13 cellular contexts compared by ENCODE assay signal in the genomic region with DNA sequence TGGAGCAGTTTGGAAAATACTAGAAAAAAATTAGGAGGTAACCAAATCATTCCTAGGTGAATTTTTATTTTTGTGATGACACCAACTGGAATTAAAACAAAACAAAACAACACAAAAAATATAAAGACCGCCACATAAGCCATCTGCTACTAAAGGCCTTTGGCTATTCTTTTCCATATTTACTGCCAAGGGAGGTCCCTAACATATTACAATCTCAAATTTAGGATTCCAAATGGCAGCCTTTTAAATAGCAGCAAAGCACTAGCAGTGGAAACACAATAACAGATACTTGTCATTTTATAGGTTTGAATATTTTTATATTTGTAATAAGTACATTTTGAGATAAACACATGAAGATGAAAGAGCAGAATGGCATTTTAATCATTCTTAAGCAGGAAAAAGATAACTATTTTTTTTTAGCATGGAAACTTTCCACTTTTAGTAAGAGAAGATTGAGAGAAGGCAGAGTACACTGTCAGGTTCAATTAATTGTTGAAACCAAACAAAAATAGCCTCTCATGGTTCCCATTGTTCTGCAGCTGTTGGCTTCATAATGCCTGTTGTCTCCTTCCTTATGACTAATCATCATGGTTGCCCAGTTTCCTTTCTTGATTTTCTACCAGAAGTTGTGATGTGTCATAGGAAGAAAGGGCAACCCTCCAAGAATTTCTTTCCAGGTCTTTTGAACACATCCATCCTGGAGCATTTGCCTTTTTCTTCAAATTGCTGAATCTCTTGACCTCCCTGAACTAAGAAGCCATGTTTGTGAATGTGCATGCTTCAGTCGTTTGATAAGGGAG.
A peak's percentile ranks its signal among the peaks of the same experiment; 100 is the strongest.
DNase-seq lines count a peak whose midpoint lies in the region; ATAC-seq and TF ChIP-seq lines count a peak whose summit lies in the region.
"Had no signal": no experiment of that assay in that cellular context is flagged by ENCODE, and none has a peak within 500 bp of the region (broad histone marks: within the 10 kb centered on the region; RNA-seq: fewer than 3 reads in every experiment).

No MANE protein-coding gene starts in this region.

- H3K4me3 ChIP-seq in esophagus muscularis mucosa (no peak overlapping the region), vagina (no peak overlapping the region), lower lobe of right lung (no peak overlapping the region)

- H3K4me1 Mint-ChIP-seq in activated T-cell treated with anti-CD3 and anti-CD28 coated beads, Interleukin-2, amount 50 U/mL, for 72 hours (ENCODE audit: low read depth): no peaks in the 10 kb centered on the region
- H3K4me1 Mint-ChIP-seq: activated naive CD4-positive, alpha-beta T cell treated with anti-CD3 and anti-CD28 coated beads, Interleukin-2, amount 50 U/mL, for 24 hours had no signal

- H3K4me3 Mint-ChIP-seq in activated T-cell treated with anti-CD3 and anti-CD28 coated beads, Interleukin-2, amount 50 U/mL, for 72 hours: no peak overlapping the region
- H3K4me3 Mint-ChIP-seq: activated naive CD4-positive, alpha-beta T cell treated with anti-CD3 and anti-CD28 coated beads, Interleukin-2, amount 50 U/mL, for 24 hours had no signal

- no peaks in the 10 kb centered on the region for H3K36me3 ChIP-seq in esophagus muscularis mucosa
- no peaks in the 10 kb centered on the region for H3K36me3 ChIP-seq in vagina
- no peaks in the 10 kb centered on the region for H3K36me3 ChIP-seq in lower lobe of right lung

- H3K36me3 Mint-ChIP-seq in activated T-cell treated with anti-CD3 and anti-CD28 coated beads, Interleukin-2, amount 50 U/mL, for 72 hours (ENCODE audit: insufficient read depth in 2 of 2): peaks cover 0 to 3% of the 10 kb centered on the region in 2 donors
- H3K36me3 Mint-ChIP-seq: activated naive CD4-positive, alpha-beta T cell treated with anti-CD3 and anti-CD28 coated beads, Interleukin-2, amount 50 U/mL, for 24 hours had no signal

- peak overlapping the region in 3 of 4 donors; percentile 30 to 68 (median 55) for H3K27ac ChIP-seq in esophagus muscularis mucosa (replicated peaks in 1 of 4)
- no peak overlapping the region for H3K27ac ChIP-seq in vagina
- H3K27ac ChIP-seq in lower lobe of right lung: no peak overlapping the region

- no peak overlapping the region for H3K27ac Mint-ChIP-seq in activated T-cell treated with anti-CD3 and anti-CD28 coated beads, Interleukin-2, amount 50 U/mL, for 72 hours
- H3K27ac Mint-ChIP-seq: activated naive CD4-positive, alpha-beta T cell treated with anti-CD3 and anti-CD28 coated beads, Interleukin-2, amount 50 U/mL, for 24 hours had no signal

- WGBS in esophagus muscularis mucosa: 62% methylated on average over 2 of the region's 2 CpGs

- peaks cover 4 to 5% of the 10 kb centered on the region in 2 donors for H3K9me3 Mint-ChIP-seq in activated T-cell treated with anti-CD3 and anti-CD28 coated beads, Interleukin-2, amount 50 U/mL, for 72 hours

- ATAC-seq in omental fat pad (ENCODE audit: low FRiP score): peak; percentile 65
- ATAC-seq in lower lobe of right lung: no peak
- no peak for ATAC-seq in activated T-cell treated with anti-CD3 and anti-CD28 coated beads, Interleukin-2, amount 50 U/mL, for 72 hours (replicated peaks in 1 of 2)

- TF ChIP-seq POLR2A in esophagus muscularis mucosa (IDR thresholded peaks at IDR 0.05; ENCODE audit: low read depth): no peak
- no peak for TF ChIP-seq POLR2A in vagina (IDR thresholded peaks at IDR 0.05)

- peak; percentile 7 for DNase-seq in DMS53 treated with DMSO at 0.1 percent for 48 hours (lab: John Stamatoyannopoulos, UW; ENCODE audit: unreplicated experiment)
- peak; percentile 8 to 76 for DNase-seq in NCI-H446 (lab: John Stamatoyannopoulos, UW)
- DNase-seq in esophagus muscularis mucosa (ENCODE audit: extremely low spot score): no peak
- DNase-seq in omental fat pad (ENCODE audit: low spot score): no peak
- no peak for DNase-seq in vagina (ENCODE audit: extremely low spot score in 2 of 2)
- no peak for DNase-seq in lower lobe of right lung
- no peak for DNase-seq in activated T-cell treated with anti-CD3 and anti-CD28 coated beads, Interleukin-2, amount 50 U/mL, for 72 hours
- no peak for DNase-seq in NCI-H524 treated with DMSO at 0.1 percent for 48 hours (lab: John Stamatoyannopoulos, UW)
- DNase-seq: DND-41; hypothalamus; NCI-H2171; stimulated activated naive CD4-positive, alpha-beta T cell had no signal

- H3K27me3 Mint-ChIP-seq in activated T-cell treated with anti-CD3 and anti-CD28 coated beads, Interleukin-2, amount 50 U/mL, for 72 hours (ENCODE audit: low read depth): peaks cover 6% of the 10 kb centered on the region
- H3K27me3 Mint-ChIP-seq: activated naive CD4-positive, alpha-beta T cell treated with anti-CD3 and anti-CD28 coated beads, Interleukin-2, amount 50 U/mL, for 24 hours had no signal

- TF ChIP-seq CTCF in esophagus muscularis mucosa (IDR thresholded peaks at IDR 0.05) (no peak), omental fat pad (IDR thresholded peaks at IDR 0.05) (no peak), vagina (IDR thresholded peaks at IDR 0.05) (no peak), lower lobe of right lung (IDR thresholded peaks at IDR 0.05) (no peak)

- H3K4me1 ChIP-seq in esophagus muscularis mucosa (peaks cover 0 to 28% (median 22%) of the 10 kb centered on the region in 4 donors), vagina (peaks cover 32% of the 10 kb centered on the region), lower lobe of right lung (no peaks in the 10 kb centered on the region)

- TF ChIP-seq EP300 in esophagus muscularis mucosa (IDR thresholded peaks at IDR 0.05): no peak

- H3K9me3 ChIP-seq in esophagus muscularis mucosa (peaks cover 0 to 11% (median 0%) of the 10 kb centered on the region in 4 donors), vagina (no peaks in the 10 kb centered on the region), lower lobe of right lung (peaks cover 5% of the 10 kb centered on the region)

- H3K27me3 ChIP-seq in esophagus muscularis mucosa (no peaks in the 10 kb centered on the region), vagina (no peaks in the 10 kb centered on the region), lower lobe of right lung (ENCODE audit: low read depth) (no peaks in the 10 kb centered on the region)

- intact Hi-C loops in esophagus muscularis mucosa (cut with DNase I): no loop called here
- intact Hi-C loops in vagina (cut with DNase I): no loop called here
- intact Hi-C loops in lower lobe of right lung (cut with DNase I): no loop called here

Comparison
In these comparisons a context has a peak if more than half of its experiments do, and no peak if none do; other contexts are left out.
1. DNase-seq: peak in DMS53 treated with DMSO at 0.1 percent for 48 hours (single experiment) and NCI-H446 (2 of 2); none in esophagus muscularis mucosa (single experiment), omental fat pad (single experiment), vagina (0 of 2), lower lobe of right lung (single experiment), activated T-cell treated with anti-CD3 and anti-CD28 coated beads, Interleukin-2, amount 50 U/mL, for 72 hours (0 of 2) and NCI-H524 treated with DMSO at 0.1 percent for 48 hours (single experiment).
2. H3K27ac ChIP-seq: peak in esophagus muscularis mucosa (3 of 4); none in vagina (single experiment) and lower lobe of right lung (single experiment).